Comparison of ENCODE assay signal across 18 cellular contexts in genomic region chr9:112384219-112384618, GRCh38. TPM values are rescaled to one million over a fixed set of nuclear protein-coding genes. Genes with fewer than 3 reads are reported as not detected.
DNase-seq lines count a peak whose midpoint lies in the region; ATAC-seq and TF ChIP-seq lines count a peak whose summit lies in the region.
"Had no signal": no experiment of that assay in that cellular context is flagged by ENCODE, and none has a peak within 500 bp of the region (broad histone marks: within the 10 kb centered on the region; RNA-seq: fewer than 3 reads in every experiment).

No MANE protein-coding gene starts in this region.

- ATAC-seq in lung (ENCODE audit: insufficient read depth, low FRiP score) (no peak), GM21367 (IDR thresholded peaks at IDR 0.05; ENCODE audit: unreplicated experiment) (no peak)
- ATAC-seq: activated CD8-positive, alpha-beta T cell treated with anti-CD3 and anti-CD28 coated beads for 36 hours had no signal

- WGBS in lung, 2 donors, result 67 to 85% methylated on average over 1 of the region's 1 CpG
- 85 to 91% methylated on average over 1 of the region's 1 CpG for WGBS in thyroid gland, 2 donors

- TF ChIP-seq POLR2A in thyroid gland (IDR thresholded peaks at IDR 0.05), result no peak

- H3K4me1 ChIP-seq in ascending aorta (peaks cover 0 to 29% of the 10 kb centered on the region in 2 donors), lung (ENCODE audit: control insufficient read depth in 2 of 2, insufficient read depth in 2 of 2, low read length in 2 of 2) (peaks cover 0 to 15% of the 10 kb centered on the region in 2 donors), thyroid gland (peaks cover 19 to 30% of the 10 kb centered on the region in 2 donors)

- peaks cover 0 to 8% of the 10 kb centered on the region in 2 donors for H3K36me3 ChIP-seq in ascending aorta
- H3K36me3 ChIP-seq in lung (ENCODE audit: control insufficient read depth in 2 of 2, insufficient read depth in 2 of 2, low read length in 2 of 2), result peaks cover 0 to 3% of the 10 kb centered on the region in 2 donors
- H3K36me3 ChIP-seq in thyroid gland, result no peaks in the 10 kb centered on the region

- intact Hi-C loops in ascending aorta (cut with DNase I), result no loop called here
- intact Hi-C loops in thyroid gland (cut with DNase I), result no loop called here

- H3K27ac ChIP-seq in ascending aorta, result peak overlapping the region; percentile 38
- H3K27ac ChIP-seq in lung (ENCODE audit: low read depth in 1 of 2, low read length in 1 of 2), result peak overlapping the region; percentile 6 to 39
- H3K27ac ChIP-seq in thyroid gland, result peak overlapping the region in 2 of 3 donors; percentile 55 to 57

- H3K9me3 ChIP-seq in ascending aorta (no peaks in the 10 kb centered on the region), lung (ENCODE audit: control insufficient read depth in 2 of 2, insufficient read depth in 1 of 2, low read length in 1 of 2) (no peaks in the 10 kb centered on the region), thyroid gland (no peaks in the 10 kb centered on the region)
- H3K9me3 ChIP-seq: SK-N-SH had no signal

- H3K4me3 ChIP-seq in GM12864 (ENCODE audit: low read depth, low read length) (peak overlapping the region; percentile 29; the same call in 1 of the 2 replicates), ascending aorta (no peak overlapping the region), lung (no peak overlapping the region), thyroid gland (replicated peaks in 1 of 3) (no peak overlapping the region)

- DNase-seq in GM12864 (ENCODE audit: low read depth) (no peak), ascending aorta (ENCODE audit: low spot score in 2 of 2) (no peak), lung (ENCODE audit: low spot score) (no peak), thyroid gland (no peak), NCI-H526 (lab: John Stamatoyannopoulos, UW) (no peak), SKM-1 treated with dmso at 0.1 percent for 144 hours (lab: John Stamatoyannopoulos, UW; ENCODE audit: unreplicated experiment) (no peak)
- DNase-seq: activated CD4-positive, CD25-positive, alpha-beta regulatory T cell; activated CD8-positive, alpha-beta T cell treated with anti-CD3 and anti-CD28 coated beads for 36 hours; activated naive CD4-positive, alpha-beta T cell; activated T-cell treated with anti-CD3 and anti-CD28 coated beads, Interleukin-2, amount 50 U/mL, for 1 hour; DND-41; effector CD4-positive, alpha-beta T cell; erythroblast; kidney glomerular epithelial cell; NCI-H510A treated with DMSO at 0.1 percent for 48 hours; SK-N-SH; T-helper 9 cell had no signal

- TF ChIP-seq CTCF in GM12864 (IDR thresholded peaks at IDR 0.05; ENCODE audit: low read depth, low read length, missing control alignments) (no peak), ascending aorta (IDR thresholded peaks at IDR 0.05) (no peak), lung (IDR thresholded peaks at IDR 0.05; ENCODE audit: control extremely low read depth, extremely low read depth) (no peak), thyroid gland (IDR thresholded peaks at IDR 0.05) (no peak)

- H3K27me3 ChIP-seq in ascending aorta (no peaks in the 10 kb centered on the region), lung (ENCODE audit: control insufficient read depth, insufficient read depth) (no peaks in the 10 kb centered on the region), thyroid gland (no peaks in the 10 kb centered on the region)

RNA-seq across cellular contexts. Expression of gene HSDL2, which starts 4.3 kb away (rescaled TPM):
- 18.6 TPM for total RNA-seq in ascending aorta
- total RNA-seq in lung, result 10 to 100 TPM; 31.4 to 58.6 TPM
- polyA plus RNA-seq in lung, result 10 to 100 TPM; 22.5 to 38.2 TPM
- total RNA-seq in thyroid gland, result 10 to 100 TPM; 37.8 to 54.8 (median 43.8) TPM

RNA-seq across cellular contexts. Expression of gene PTBP3, which starts 50.8 kb away (rescaled TPM):
- 21.3 TPM for total RNA-seq in ascending aorta
- 10 to 100 TPM; 71.3 to 75.1 TPM for total RNA-seq in lung
- polyA plus RNA-seq in lung, result 10 to 100 TPM; 12.4 to 22.4 TPM
- total RNA-seq in thyroid gland, result 10 to 100 TPM; 33.7 to 89.1 (median 42.4) TPM
